In the genomic region with DNA sequence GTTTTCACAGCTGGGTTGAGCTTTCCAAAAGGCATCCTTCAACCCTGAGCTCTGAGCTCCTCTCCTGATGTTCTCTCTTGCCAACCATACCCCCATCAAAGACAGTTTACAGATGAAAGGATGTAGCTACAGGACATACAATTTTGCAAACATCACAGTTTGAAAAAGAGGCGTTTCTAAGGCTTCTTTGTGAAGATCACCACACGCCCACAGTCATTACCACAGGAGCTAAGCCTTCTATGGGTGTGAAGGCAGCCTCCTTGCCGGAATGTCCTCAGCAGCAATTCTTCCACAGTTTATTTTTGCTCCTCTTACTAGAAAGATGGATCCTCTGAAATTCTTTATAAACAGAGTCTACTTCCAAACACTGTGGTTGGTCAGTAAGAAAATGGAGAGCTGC, we compare ENCODE assay signal across 14 cellular contexts. TPM values are rescaled to one million over a fixed set of nuclear protein-coding genes. Genes with fewer than 3 reads are reported as not detected.
DNase-seq lines count a peak whose midpoint lies in the region; ATAC-seq and TF ChIP-seq lines count a peak whose summit lies in the region.
"Had no signal": no experiment of that assay in that cellular context is flagged by ENCODE, and none has a peak within 500 bp of the region (broad histone marks: within the 10 kb centered on the region; RNA-seq: fewer than 3 reads in every experiment).

No MANE protein-coding gene starts in this region.

- H3K9me3 Mint-ChIP-seq in CD8-positive, alpha-beta T cell: no peaks in the 10 kb centered on the region
- H3K9me3 Mint-ChIP-seq: WTC11 had no signal

- H3K4me1 Mint-ChIP-seq in CD8-positive, alpha-beta T cell (ENCODE audit: low read depth): peaks cover 80% of the 10 kb centered on the region

- peak overlapping the region; percentile 25 for H3K27ac Mint-ChIP-seq in CD8-positive, alpha-beta T cell

- H3K27ac ChIP-seq in CD8-positive, alpha-beta T cell (ENCODE audit: low read depth, low read length): no peak overlapping the region
- H3K27ac ChIP-seq in RWPE2 (ENCODE audit: poor library complexity, severe bottlenecking) (peak overlapping the region; percentile 33), WERI-Rb-1 (no peak overlapping the region)

- intact Hi-C loops in CD8-positive, alpha-beta T cell (cut with DNase I, micrococcal nuclease): no loop called here

- H3K4me3 Mint-ChIP-seq in CD8-positive, alpha-beta T cell: peak overlapping the region; percentile 63
- H3K4me3 Mint-ChIP-seq: WTC11 had no signal

- H3K4me1 ChIP-seq in CD8-positive, alpha-beta T cell (ENCODE audit: insufficient read depth, low read length): peaks cover 49% of the 10 kb centered on the region
- H3K4me1 ChIP-seq in RWPE2 (ENCODE audit: insufficient read depth, poor library complexity, severe bottlenecking): peaks cover 84% of the 10 kb centered on the region

- H3K9me3 ChIP-seq in CD8-positive, alpha-beta T cell (ENCODE audit: low read length): no peaks in the 10 kb centered on the region
- H3K9me3 ChIP-seq in RWPE2 (ENCODE audit: severe bottlenecking) (no peaks in the 10 kb centered on the region), WERI-Rb-1 (ENCODE audit: severe bottlenecking) (no peaks in the 10 kb centered on the region)

- H3K36me3 ChIP-seq in CD8-positive, alpha-beta T cell (ENCODE audit: insufficient read depth, low read length): no peaks in the 10 kb centered on the region
- H3K36me3 ChIP-seq in RWPE2 (ENCODE audit: low read depth): peaks cover 95% of the 10 kb centered on the region
- H3K36me3 ChIP-seq in WERI-Rb-1: peaks cover 2% of the 10 kb centered on the region

- no peak for TF ChIP-seq CTCF in CD8-positive, alpha-beta T cell (IDR thresholded peaks at IDR 0.05)
- TF ChIP-seq CTCF in RWPE2 (IDR thresholded peaks at IDR 0.05; ENCODE audit: poor library complexity, severe bottlenecking): no peak
- TF ChIP-seq CTCF in WERI-Rb-1 (IDR thresholded peaks at IDR 0.05; ENCODE audit: low read depth, low read length): no peak

- no peaks in the 10 kb centered on the region for H3K27me3 ChIP-seq in CD8-positive, alpha-beta T cell (ENCODE audit: insufficient read depth, low read length)
- no peaks in the 10 kb centered on the region for H3K27me3 ChIP-seq in RWPE2 (ENCODE audit: insufficient read depth, poor library complexity, severe bottlenecking)
- no peaks in the 10 kb centered on the region for H3K27me3 ChIP-seq in WERI-Rb-1 (ENCODE audit: insufficient read depth, low read depth, severe bottlenecking)

- H3K4me3 ChIP-seq in CD8-positive, alpha-beta T cell (ENCODE audit: low read depth, low read length): no peak overlapping the region
- H3K4me3 ChIP-seq in RWPE2 (ENCODE audit: severe bottlenecking): no peak overlapping the region
- no peak overlapping the region for H3K4me3 ChIP-seq in WERI-Rb-1 (ENCODE audit: low read depth, low read length)

- CTCF ChIA-PET in CD8-positive, alpha-beta T cell (lab: Charles Lee): interaction anchor here (1.0 to 2.5 kb wide), 3 partner anchors 8 to 109 kb away, joined by 3 to 18 read pairs (median 4); no protein-coding TSS in a partner anchor

- H3K36me3 Mint-ChIP-seq in CD8-positive, alpha-beta T cell: peaks cover 4% of the 10 kb centered on the region
- H3K36me3 Mint-ChIP-seq: WTC11 had no signal

- POLR2A ChIA-PET in CD8-positive, alpha-beta T cell (lab: Charles Lee): interaction anchor here (1.0 to 5.6 kb wide), 3 partner anchors 9 to 13 kb away, joined by 3 to 55 read pairs (median 29); partner anchors contain the start of gene KLF7

- peak; percentile 81 for ATAC-seq in CD8-positive, alpha-beta T cell
- no peak; the same call in 2 of the 3 replicates for ATAC-seq in RWPE2 (ENCODE audit: low read depth)
- ATAC-seq in GM18858 (IDR thresholded peaks at IDR 0.05; ENCODE audit: unreplicated experiment): no peak
- ATAC-seq: WTC11 had no signal

- peak in 1 of 7 experiments; percentile 27 for DNase-seq in CD8-positive, alpha-beta T cell
- DNase-seq in RWPE2 (ENCODE audit: low spot score) (no peak), retina (peak; percentile 17), NCI-H748 treated with DMSO at 0.1 percent for 48 hours (lab: John Stamatoyannopoulos, UW) (no peak), NCI-H2029 treated with DMSO at 0.1 percent for 48 hours (lab: John Stamatoyannopoulos, UW) (no peak), WERI-Rb-1 (no peak)
- peak; percentile 0 for DNase-seq in effector CD8-positive, alpha-beta T cell (lab: John Stamatoyannopoulos, UW)
- DNase-seq: dermis blood vessel endothelial cell, H7, NCI-H1105, NCI-H526, SHP77 treated with DMSO at 0.1 percent for 48 hours had no signal

- H3K27me3 Mint-ChIP-seq in CD8-positive, alpha-beta T cell (ENCODE audit: low read depth): no peaks in the 10 kb centered on the region

RNA-seq across cellular contexts. Expression of gene KLF7, which starts 9.7 kb away (rescaled TPM):
- 10 to 100 TPM; 62.1 to 66.6 TPM for total RNA-seq in CD8-positive, alpha-beta T cell

Comparison
In these comparisons a context has a peak if more than half of its experiments do, and no peak if none do; other contexts are left out.
1. DNase-seq: peak in effector CD8-positive, alpha-beta T cell (single experiment) and retina (single experiment); none in RWPE2 (single experiment), NCI-H748 treated with DMSO at 0.1 percent for 48 hours (single experiment), NCI-H2029 treated with DMSO at 0.1 percent for 48 hours (single experiment) and WERI-Rb-1 (single experiment).